Comparison of ENCODE assay signal across 36 cellular contexts in genomic region chr11:134433251-134433650, GRCh38. TPM values are rescaled to one million over a fixed set of nuclear protein-coding genes. Genes with fewer than 3 reads are reported as not detected.
"Had no signal": no experiment of that assay in that cellular context is flagged by ENCODE, and none has a peak within 500 bp of the region (broad histone marks: within the 10 kb centered on the region; RNA-seq: fewer than 3 reads in every experiment).

No MANE protein-coding gene starts in this region.

- DNase-seq: activated B cell treated with CpG ODN at 0.5 μM for 24 hours; activated CD4-positive, alpha-beta memory T cell treated with anti-CD3 and anti-CD28 coated beads for 36 hours; activated CD4-positive, alpha-beta T cell treated with anti-CD3 and anti-CD28 coated beads for 4 hours; activated CD4-positive, alpha-beta T cell treated with anti-CD3 and anti-CD28 coated beads, Interleukin-2, amount 50 U/mL, for 1 hour; activated CD4-positive, CD25-positive, alpha-beta regulatory T cell treated with anti-CD3 and anti-CD28 coated beads, Interleukin-2, amount 50 U/mL, for 72 hours; activated CD8-positive, alpha-beta memory T cell treated with anti-CD3 and anti-CD28 coated beads for 24 hours; activated CD8-positive, alpha-beta memory T cell treated with anti-CD3 and anti-CD28 coated beads, Interleukin-2, amount 10 ng/mL, durations not matched to agents 7 days and 5 days; activated CD8-positive, alpha-beta memory T cell treated with anti-CD3 and anti-CD28 coated beads, Interleukin-2, amount 50 U/mL, for 48 hours; activated effector memory CD4-positive, alpha-beta T cell treated with Interleukin-2 at 50 U/mL for 16 hours; activated naive CD4-positive, alpha-beta T cell treated with anti-CD3 and anti-CD28 coated beads, Interleukin-2, amount 10 ng/mL, durations not matched to agents 7 days and 5 days; activated naive CD8-positive, alpha-beta T cell treated with anti-CD3 and anti-CD28 coated beads, Interleukin-2, amount 50 U/mL, for 24 hours; activated T-cell treated with anti-CD3 and anti-CD28 coated beads, Interleukin-2, amount 50 U/mL, for 48 hours; brain microvascular endothelial cell; MM.1S; MV-4-11; NCI-H1092; NCI-H1436 treated with DMSO at 0.1 percent for 48 hours; NCI-H1694 treated with DMSO at 0.1 percent for 48 hours; NCI-H2029 treated with DMSO at 0.1 percent for 48 hours; NCI-H2107; NCI-H2171; NCI-H510A; NCI-H526; PC-9; SW 1271; T-helper 1 cell; T-helper 2 cell; T-helper 9 cell had no signal

- H3K36me3 Mint-ChIP-seq: activated CD4-positive, alpha-beta memory T cell treated with anti-CD3 and anti-CD28 coated beads for 36 hours; activated CD8-positive, alpha-beta memory T cell treated with anti-CD3 and anti-CD28 coated beads, Interleukin-2, amount 10 ng/mL, durations not matched to agents 7 days and 5 days; activated naive CD4-positive, alpha-beta T cell treated with anti-CD3 and anti-CD28 coated beads, Interleukin-2, amount 10 ng/mL, durations not matched to agents 7 days and 5 days; activated naive CD8-positive, alpha-beta T cell had no signal

- H3K4me1 Mint-ChIP-seq: activated B cell treated with CpG ODN at 0.5 μM for 24 hours; activated CD8-positive, alpha-beta memory T cell treated with anti-CD3 and anti-CD28 coated beads, Interleukin-2, amount 10 ng/mL, durations not matched to agents 7 days and 5 days; activated naive CD4-positive, alpha-beta T cell treated with anti-CD3 and anti-CD28 coated beads, Interleukin-2, amount 10 ng/mL, durations not matched to agents 7 days and 5 days; activated naive CD8-positive, alpha-beta T cell treated with anti-CD3 and anti-CD28 coated beads, Interleukin-2, amount 50 U/mL, for 24 hours; central memory CD8-positive, alpha-beta T cell had no signal

- H3K9me3 Mint-ChIP-seq: activated B cell treated with CpG ODN at 0.5 μM for 24 hours; activated CD4-positive, alpha-beta memory T cell treated with anti-CD3 and anti-CD28 coated beads for 36 hours; activated naive CD4-positive, alpha-beta T cell treated with anti-CD3 and anti-CD28 coated beads, Interleukin-2, amount 10 ng/mL, durations not matched to agents 7 days and 5 days; activated naive CD8-positive, alpha-beta T cell treated with anti-CD3 and anti-CD28 coated beads, Interleukin-2, amount 50 U/mL, for 24 hours; central memory CD8-positive, alpha-beta T cell had no signal

- H3K27ac Mint-ChIP-seq: activated B cell treated with CpG ODN at 0.5 μM for 24 hours; activated CD4-positive, alpha-beta memory T cell treated with anti-CD3 and anti-CD28 coated beads for 36 hours; activated CD8-positive, alpha-beta memory T cell treated with anti-CD3 and anti-CD28 coated beads, Interleukin-2, amount 10 ng/mL, durations not matched to agents 7 days and 5 days; activated naive CD4-positive, alpha-beta T cell treated with anti-CD3 and anti-CD28 coated beads, Interleukin-2, amount 10 ng/mL, durations not matched to agents 7 days and 5 days; activated naive CD8-positive, alpha-beta T cell; activated naive CD8-positive, alpha-beta T cell treated with anti-CD3 and anti-CD28 coated beads, Interleukin-2, amount 50 U/mL, for 24 hours had no signal

- ATAC-seq: activated CD8-positive, alpha-beta memory T cell treated with anti-CD3 and anti-CD28 coated beads, Interleukin-2, amount 10 ng/mL, durations not matched to agents 7 days and 5 days; activated naive CD8-positive, alpha-beta T cell treated with anti-CD3 and anti-CD28 coated beads, Interleukin-2, amount 50 U/mL, for 24 hours; Right ventricle myocardium inferior had no signal

- H3K27ac ChIP-seq: brain microvascular endothelial cell, KMS-11, PC-9, RWPE1, VCaP had no signal

- H3K4me3 Mint-ChIP-seq: activated B cell treated with CpG ODN at 0.5 μM for 24 hours; activated CD4-positive, alpha-beta memory T cell treated with anti-CD3 and anti-CD28 coated beads for 36 hours; activated CD8-positive, alpha-beta memory T cell treated with anti-CD3 and anti-CD28 coated beads, Interleukin-2, amount 10 ng/mL, durations not matched to agents 7 days and 5 days; activated naive CD4-positive, alpha-beta T cell treated with anti-CD3 and anti-CD28 coated beads, Interleukin-2, amount 10 ng/mL, durations not matched to agents 7 days and 5 days; activated naive CD8-positive, alpha-beta T cell; activated naive CD8-positive, alpha-beta T cell treated with anti-CD3 and anti-CD28 coated beads, Interleukin-2, amount 50 U/mL, for 24 hours; central memory CD8-positive, alpha-beta T cell had no signal

- H3K27me3 ChIP-seq: brain microvascular endothelial cell had no signal

RNA-seq across cellular contexts. Expression of gene B3GAT1, which starts 21.2 kb away (rescaled TPM):
- total RNA-seq: activated B cell treated with CpG ODN at 0.5 μM for 24 hours, LHCN-M2, OCI-LY7, PC-9 had no signal
